Comparison of ENCODE assay signal across 1 cellular context in genomic region chr18:58348947-58349346, GRCh38.
TF ChIP-seq lines count a peak whose summit lies in the region.

No MANE protein-coding gene starts in this region.

TF ChIP-seq in GM23338, 12 proteins besides CTCF, POLR2A, EP300 and RAD21 (continued from another document):
- TF ChIP-seq REST (IDR thresholded peaks at IDR 0.05; ENCODE audit: unreplicated experiment) (no peak), NANOG (IDR thresholded peaks at IDR 0.05; ENCODE audit: borderline replicate concordance) (no peak), ZNF462 (CRISPR knock-in tag; IDR thresholded peaks at IDR 0.05) (no peak), EZH2phosphoT487 (IDR thresholded peaks at IDR 0.05; ENCODE audit: unreplicated experiment) (no peak)
